ENCODE assay signal across 8 cellular contexts in the genomic region with DNA sequence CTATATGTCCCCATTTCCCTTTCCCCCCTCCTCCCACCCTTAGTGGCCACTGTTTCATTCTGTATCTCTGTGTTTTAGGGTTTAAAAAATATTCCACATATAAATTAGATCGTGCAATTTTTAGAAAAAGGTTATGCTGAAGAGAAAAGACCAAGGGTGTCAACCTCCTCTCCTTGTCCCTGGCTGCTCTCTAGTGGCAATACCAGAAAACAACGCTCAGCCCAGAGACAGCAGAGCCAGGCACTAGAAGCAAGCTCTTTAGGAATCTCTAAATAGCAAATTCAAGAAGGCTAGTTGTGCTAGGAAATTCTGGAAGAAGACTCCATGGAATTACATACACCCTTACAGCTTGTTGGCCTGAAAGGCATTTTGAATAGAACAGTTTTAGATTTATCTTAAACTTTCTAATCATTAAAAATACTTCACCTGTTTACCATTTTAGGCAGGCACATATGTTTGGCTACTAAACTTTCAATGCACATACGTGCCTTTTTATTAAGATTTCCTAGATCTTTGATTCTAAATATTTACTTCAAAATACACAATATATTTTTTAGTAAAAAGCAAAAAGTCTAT. TPM values are rescaled to one million over a fixed set of nuclear protein-coding genes. Genes with fewer than 3 reads are reported as not detected.
DNase-seq lines count a peak whose midpoint lies in the region; ATAC-seq and TF ChIP-seq lines count a peak whose summit lies in the region.

No MANE protein-coding gene starts in this region.

- no peaks in the 10 kb centered on the region for H3K27me3 ChIP-seq in BJ (ENCODE audit: control insufficient read depth, insufficient read depth, low read length)

- DNase-seq in BJ (ENCODE audit: low read depth) (no peak), NCI-H69 (lab: John Stamatoyannopoulos, UW) (peak; percentile 44), astrocyte of the cerebellum (ENCODE audit: low read depth) (peak; percentile 47), iPS DF 19.7 (ENCODE audit: low read depth, low spot score) (peak; percentile 30), stromal cell of bone marrow (ENCODE audit: low read depth) (peak; percentile 54)

- POLR2A ChIA-PET in BJ (lab: Charles Lee), result no interaction called here

- TF ChIP-seq CTCF in BJ (IDR thresholded peaks at IDR 0.05; ENCODE audit: insufficient read depth, low read depth, low read length), result peak; percentile 87
- peak; percentile 86 for TF ChIP-seq CTCF in astrocyte of the cerebellum (IDR thresholded peaks at IDR 0.05; ENCODE audit: low read depth, low read length, missing control alignments)

- H3K36me3 ChIP-seq in BJ (ENCODE audit: control insufficient read depth, insufficient read depth, low read length), result no peaks in the 10 kb centered on the region

- peak; percentile 85 for ATAC-seq in GM18502 (IDR thresholded peaks at IDR 0.05; ENCODE audit: poor library complexity, unreplicated experiment)
- peak; percentile 72 for ATAC-seq in HG03039 (IDR thresholded peaks at IDR 0.05; ENCODE audit: unreplicated experiment)
- no peak for ATAC-seq in HG03097 (IDR thresholded peaks at IDR 0.05; ENCODE audit: low FRiP score, unreplicated experiment)

- in situ Hi-C loops in astrocyte of the cerebellum (cut with HindIII; ENCODE audit: low sequenced_read_pairs), result no loop called here

- no peak overlapping the region for H3K4me3 ChIP-seq in BJ (ENCODE audit: low read depth, low read length)
- H3K4me3 ChIP-seq in astrocyte of the cerebellum (ENCODE audit: low read depth, low read length), result no peak overlapping the region

- CTCF ChIA-PET in BJ (lab: Yijun Ruan, JAX), result interaction anchor here (0.5 to 3.8 kb wide), 26 partner anchors 9 to 681 kb away, joined by 3 to 25 read pairs (median 4); no protein-coding TSS in a partner anchor

RNA-seq across cellular contexts. Expression of gene RASGRP3, which starts 35.1 kb away (rescaled TPM):
- polyA plus RNA-seq in BJ (2011; rRNA removed), result 1.7 and 2.6 TPM in 2 replicates
- polyA minus RNA-seq in BJ (2011; rRNA and poly(A)+ RNA removed), result 0.85 and 1.6 TPM in 2 replicates
